In the genomic region with DNA sequence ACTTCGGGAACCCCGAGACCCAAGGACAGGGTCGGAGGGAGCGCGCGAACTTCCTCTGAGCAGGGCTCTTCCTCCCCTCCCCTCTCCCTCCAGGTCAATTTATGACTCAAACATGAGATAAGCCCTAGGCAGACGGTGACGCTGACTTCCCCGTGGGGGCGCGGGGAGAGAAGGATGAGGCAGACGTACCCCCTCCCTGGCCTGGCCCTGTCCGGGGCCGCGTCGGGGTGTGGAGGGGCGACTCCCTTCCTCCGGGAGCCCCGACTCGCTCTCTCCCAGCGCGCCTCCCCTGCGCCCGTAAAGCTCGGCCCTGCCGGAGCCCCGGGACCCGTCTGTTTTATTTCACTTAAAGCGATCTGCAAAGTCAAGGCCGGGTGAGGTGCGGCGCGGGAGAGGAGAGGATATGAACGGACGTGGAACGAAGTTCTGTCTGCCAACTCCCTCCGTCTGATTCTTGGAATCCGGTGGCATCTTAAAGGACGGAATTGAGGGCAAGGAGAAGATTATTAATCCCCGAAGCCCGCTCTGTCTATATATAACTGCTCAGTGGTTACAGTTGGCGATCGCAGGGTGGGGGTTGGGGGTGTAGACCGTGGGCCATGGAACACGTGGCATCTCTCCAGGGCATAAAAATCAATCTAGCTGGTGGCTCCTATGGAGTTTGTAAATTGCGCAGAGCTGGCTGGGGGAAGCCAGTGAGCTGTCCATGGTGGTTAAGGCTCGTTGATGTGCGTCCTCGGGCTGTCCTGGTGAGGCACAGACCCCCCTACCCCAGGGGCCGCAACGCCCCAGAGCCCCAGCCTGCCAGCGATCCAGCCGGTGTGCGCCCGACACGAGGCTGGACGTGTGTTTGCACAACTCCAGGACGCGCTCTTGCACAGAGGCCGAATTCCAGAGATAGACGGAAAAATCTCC, we compare ENCODE assay signal across 8 cellular contexts. TPM values are rescaled to one million over a fixed set of nuclear protein-coding genes. Genes with fewer than 3 reads are reported as not detected.
DNase-seq lines count a peak whose midpoint lies in the region; ATAC-seq and TF ChIP-seq lines count a peak whose summit lies in the region.

No MANE protein-coding gene starts in this region.

- H3K9ac ChIP-seq in endocrine pancreas (ENCODE audit: control insufficient read depth, insufficient read depth, low read length), result peak overlapping the region; percentile 10
- H3K9ac ChIP-seq in neural progenitor cell, result no peak overlapping the region

- peak overlapping the region; percentile 80 for H3K4me2 ChIP-seq in neural progenitor cell

- peaks cover 14% of the 10 kb centered on the region for H3K4me1 ChIP-seq in CD4-positive, CD25-positive, alpha-beta regulatory T cell (ENCODE audit: control insufficient read depth, insufficient read depth, low read length, poor library complexity, severe bottlenecking)
- H3K4me1 ChIP-seq in endocrine pancreas (ENCODE audit: control insufficient read depth, insufficient read depth, low read length) (no peaks in the 10 kb centered on the region), neural progenitor cell (peaks cover 10% of the 10 kb centered on the region)

- peak overlapping the region in 3 of 4 donors; percentile 30 to 52 (median 40) for H3K4me3 Mint-ChIP-seq in CD4-positive, CD25-positive, alpha-beta regulatory T cell
- peak overlapping the region; percentile 77 for H3K4me3 Mint-ChIP-seq in neural progenitor cell

- no peak overlapping the region for H3K27ac ChIP-seq in CD4-positive, CD25-positive, alpha-beta regulatory T cell (ENCODE audit: insufficient read depth, low read length, poor library complexity, severe bottlenecking)
- no peak overlapping the region for H3K27ac ChIP-seq in neural progenitor cell

- H3K27me3 Mint-ChIP-seq in CD4-positive, CD25-positive, alpha-beta regulatory T cell, result peaks cover 91% of the 10 kb centered on the region
- H3K27me3 Mint-ChIP-seq in neural progenitor cell (ENCODE audit: insufficient read depth, low read depth), result peaks cover 68% of the 10 kb centered on the region

- H2AFZ ChIP-seq in neural progenitor cell (replicated peaks), result no peak overlapping the region

- H3K79me2 ChIP-seq in neural progenitor cell (ENCODE audit: low read depth), result no peaks in the 10 kb centered on the region

- H3K27ac Mint-ChIP-seq in CD4-positive, CD25-positive, alpha-beta regulatory T cell, result no peak overlapping the region
- no peak overlapping the region for H3K27ac Mint-ChIP-seq in neural progenitor cell

- peaks cover 11% of the 10 kb centered on the region for H3F3A ChIP-seq in neural progenitor cell (ENCODE audit: low read depth)

- H3K36me3 Mint-ChIP-seq in CD4-positive, CD25-positive, alpha-beta regulatory T cell, result peaks cover 2% of the 10 kb centered on the region
- no peaks in the 10 kb centered on the region for H3K36me3 Mint-ChIP-seq in neural progenitor cell

- H4K20me1 ChIP-seq in neural progenitor cell (ENCODE audit: low read depth), result peaks cover 29% of the 10 kb centered on the region

- peaks cover 38% of the 10 kb centered on the region for H3K27me3 ChIP-seq in CD4-positive, CD25-positive, alpha-beta regulatory T cell (ENCODE audit: control insufficient read depth, insufficient read depth, low read length)
- H3K27me3 ChIP-seq in endocrine pancreas (ENCODE audit: control insufficient read depth, insufficient read depth, low read length), result peaks cover 10% of the 10 kb centered on the region
- H3K27me3 ChIP-seq in neural progenitor cell, result peaks cover 86% of the 10 kb centered on the region

- H3K9me3 Mint-ChIP-seq in CD4-positive, CD25-positive, alpha-beta regulatory T cell, result peaks cover 0 to 4% (median 0%) of the 10 kb centered on the region in 7 donors
- peaks cover 2% of the 10 kb centered on the region for H3K9me3 Mint-ChIP-seq in neural progenitor cell

- H3K4me3 ChIP-seq in CD4-positive, CD25-positive, alpha-beta regulatory T cell (ENCODE audit: low read depth, low read length), result no peak overlapping the region
- no peak overlapping the region for H3K4me3 ChIP-seq in endocrine pancreas (ENCODE audit: control insufficient read depth, insufficient read depth, low read length)
- H3K4me3 ChIP-seq in neural progenitor cell, result peak overlapping the region; percentile 39

- H3K9me3 ChIP-seq in CD4-positive, CD25-positive, alpha-beta regulatory T cell (ENCODE audit: control insufficient read depth in 2 of 2, low read length in 2 of 2), result no peaks in the 10 kb centered on the region
- H3K9me3 ChIP-seq in endocrine pancreas (ENCODE audit: control insufficient read depth, low read length) (no peaks in the 10 kb centered on the region), neural progenitor cell (ENCODE audit: low read depth) (no peaks in the 10 kb centered on the region)

- peaks cover 0 to 27% (median 8%) of the 10 kb centered on the region in 4 donors for H3K4me1 Mint-ChIP-seq in CD4-positive, CD25-positive, alpha-beta regulatory T cell
- H3K4me1 Mint-ChIP-seq in neural progenitor cell, result peaks cover 18% of the 10 kb centered on the region

- DNase-seq in CD4-positive, CD25-positive, alpha-beta regulatory T cell, result no peak
- DNase-seq in LoVo (ENCODE audit: low spot score), result peak; percentile 61
- peak; percentile 83 for DNase-seq in neural progenitor cell (ENCODE audit: low spot score)
- no peak for DNase-seq in MV-4-11 (lab: John Stamatoyannopoulos, UW)
- no peak for DNase-seq in NAMALWA (ENCODE audit: low spot score)

- TF ChIP-seq CTCF in neural progenitor cell (IDR thresholded peaks at IDR 0.05), result no peak

- no peaks in the 10 kb centered on the region for H3K36me3 ChIP-seq in CD4-positive, CD25-positive, alpha-beta regulatory T cell (ENCODE audit: control insufficient read depth, insufficient read depth, low read length)
- H3K36me3 ChIP-seq in endocrine pancreas (ENCODE audit: control insufficient read depth, insufficient read depth, low read length) (no peaks in the 10 kb centered on the region), neural progenitor cell (no peaks in the 10 kb centered on the region)

- ATAC-seq in CD4-positive, CD25-positive, alpha-beta regulatory T cell (ENCODE audit: low read depth in 2 of 2), result peak in 1 of 2 donors; percentile 25
- ATAC-seq in HG03469 (IDR thresholded peaks at IDR 0.05; ENCODE audit: unreplicated experiment) (no peak), HG03520 (IDR thresholded peaks at IDR 0.05; ENCODE audit: unreplicated experiment) (no peak)

RNA-seq across cellular contexts. Expression of a gene that starts 2.9 kb away (rescaled TPM):
- total RNA-seq in CD4-positive, CD25-positive, alpha-beta regulatory T cell, result not detected
- polyA plus RNA-seq in CD4-positive, CD25-positive, alpha-beta regulatory T cell, result under 1 TPM in 1 of 4 donors, not detected in 3; 0.15 TPM
- not detected in 2 replicates for total RNA-seq in neural progenitor cell (ENCODE audit: low replicate concordance)

Comparison
In these comparisons a context has a peak if more than half of its experiments do, and no peak if none do; other contexts are left out.
1. DNase-seq: peak in LoVo (single experiment) and neural progenitor cell (single experiment); none in CD4-positive, CD25-positive, alpha-beta regulatory T cell (0 of 3), MV-4-11 (single experiment) and NAMALWA (single experiment).